Comparison of ENCODE assay signal across 8 cellular contexts in genomic region chrX:131827935-131828334, GRCh38.
DNase-seq lines count a peak whose midpoint lies in the region; ATAC-seq, FAIRE-seq and TF ChIP-seq lines count a peak whose summit lies in the region.

No MANE protein-coding gene starts in this region.

- H3K4me1 ChIP-seq in breast epithelium = no peaks in the 10 kb centered on the region
- peaks cover 30% of the 10 kb centered on the region for H3K4me1 ChIP-seq in Loucy (ENCODE audit: insufficient read depth, low read length, poor library complexity, severe bottlenecking)
- no peaks in the 10 kb centered on the region for H3K4me1 ChIP-seq in keratinocyte (ENCODE audit: control insufficient read depth, extremely low read depth, insufficient read depth, low read length)
- no peaks in the 10 kb centered on the region for H3K4me1 ChIP-seq in testis

- no peak for FAIRE-seq in keratinocyte (lab: Jason Lieb, UNC)

- H3K36me3 ChIP-seq in breast epithelium = no peaks in the 10 kb centered on the region
- H3K36me3 ChIP-seq in Loucy (ENCODE audit: insufficient read depth, low read length) = no peaks in the 10 kb centered on the region
- H3K36me3 ChIP-seq in keratinocyte (ENCODE audit: control insufficient read depth in 2 of 2, extremely low read depth in 1 of 2, insufficient read depth in 2 of 2, low read length in 2 of 2) = no peaks in the 10 kb centered on the region
- H3K36me3 ChIP-seq in testis (ENCODE audit: low read depth, missing control alignments) = no peaks in the 10 kb centered on the region

- no peaks in the 10 kb centered on the region for H3K9me3 ChIP-seq in breast epithelium
- no peaks in the 10 kb centered on the region for H3K9me3 ChIP-seq in Loucy (ENCODE audit: insufficient read depth, low read depth, low read length)
- no peaks in the 10 kb centered on the region for H3K9me3 ChIP-seq in keratinocyte (ENCODE audit: control insufficient read depth, low read depth, low read length)
- H3K9me3 ChIP-seq in testis = no peaks in the 10 kb centered on the region

- H3K9me2 ChIP-seq in Loucy (replicated peaks; ENCODE audit: low read depth, low read length) = no peaks in the 10 kb centered on the region

- WGBS in testis, 2 donors = 75 to 76% methylated on average over 2 of the region's 2 CpGs

- ATAC-seq in activated CD8-positive, alpha-beta T cell treated with anti-CD3 and anti-CD28 coated beads for 36 hours = peak; percentile 78

- DNase-seq in MCF 10A (ENCODE audit: unreplicated experiment) = peak; percentile 30
- DNase-seq in breast epithelium (ENCODE audit: low spot score in 2 of 2) = no peak
- DNase-seq in HEK293T (ENCODE audit: extremely low spot score) = no peak
- DNase-seq in activated CD8-positive, alpha-beta T cell treated with anti-CD3 and anti-CD28 coated beads for 36 hours = peak; percentile 62
- DNase-seq in keratinocyte (ENCODE audit: low read depth, low spot score) = no peak
- DNase-seq in epidermal melanocyte (ENCODE audit: insufficient read length, low spot score) = no peak
- no peak for DNase-seq in testis

- H3K4me3 ChIP-seq in breast epithelium = no peak overlapping the region
- H3K4me3 ChIP-seq in Loucy (ENCODE audit: low read length, poor library complexity, severe bottlenecking) = peak overlapping the region; percentile 99
- no peak overlapping the region for H3K4me3 ChIP-seq in keratinocyte (ENCODE audit: control insufficient read depth in 2 of 3, extremely low read depth in 1 of 3, insufficient read depth in 2 of 3, low read depth in 1 of 3, low read length in 3 of 3)
- no peak overlapping the region for H3K4me3 ChIP-seq in testis

- no peak overlapping the region for H3K4me3 Mint-ChIP-seq in MCF 10A (ENCODE audit: unreplicated experiment)
- H3K4me3 Mint-ChIP-seq in activated CD8-positive, alpha-beta T cell treated with anti-CD3 and anti-CD28 coated beads for 36 hours = peak overlapping the region; percentile 64

- H3K36me3 Mint-ChIP-seq in MCF 10A (ENCODE audit: insufficient read depth, unreplicated experiment) = no peaks in the 10 kb centered on the region
- H3K36me3 Mint-ChIP-seq in activated CD8-positive, alpha-beta T cell treated with anti-CD3 and anti-CD28 coated beads for 36 hours (ENCODE audit: low read depth) = peaks cover 8% of the 10 kb centered on the region

- H3K27me3 ChIP-seq in breast epithelium = peaks cover 0 to 8% of the 10 kb centered on the region in 2 donors
- H3K27me3 ChIP-seq in Loucy (ENCODE audit: insufficient read depth, low read length, poor library complexity, severe bottlenecking) = peaks cover 4% of the 10 kb centered on the region
- H3K27me3 ChIP-seq in keratinocyte (ENCODE audit: control insufficient read depth, extremely low read depth, insufficient read depth, low read length) = no peaks in the 10 kb centered on the region
- no peaks in the 10 kb centered on the region for H3K27me3 ChIP-seq in testis

- POLR2A ChIA-PET in MCF 10A (lab: Yijun Ruan, JAX) (interaction anchor here (0.5 kb wide), 1 partner anchor 127 kb away, joined by 4 read pairs; no protein-coding TSS in a partner anchor), HEK293T (lab: Yijun Ruan, JAX) (no interaction called here)
- POLR2A ChIA-PET in activated CD8-positive, alpha-beta T cell treated with anti-CD3 and anti-CD28 coated beads for 36 hours (lab: Charles Lee) = interaction anchor here (0.9 kb wide), 2 partner anchors 15 to 17 kb away, joined by 3 to 4 read pairs; no protein-coding TSS in a partner anchor

- H3K27ac Mint-ChIP-seq in MCF 10A (ENCODE audit: low read depth, unreplicated experiment) = no peak overlapping the region
- H3K27ac Mint-ChIP-seq in activated CD8-positive, alpha-beta T cell treated with anti-CD3 and anti-CD28 coated beads for 36 hours = peak overlapping the region; percentile 70

- H3K9ac ChIP-seq in Loucy (ENCODE audit: low read depth, low read length, poor library complexity, severe bottlenecking) (peak overlapping the region; percentile 99), keratinocyte (ENCODE audit: control insufficient read depth, extremely low read depth, insufficient read depth, low read length) (no peak overlapping the region)

- TF ChIP-seq CTCF in MCF 10A (IDR thresholded peaks at IDR 0.05; ENCODE audit: unreplicated experiment) = no peak
- TF ChIP-seq CTCF in breast epithelium (IDR thresholded peaks at IDR 0.05) = no peak
- TF ChIP-seq CTCF in Loucy (conservative IDR thresholded peaks at IDR 0.05; ENCODE audit: low read length) = peak; percentile 67
- peak; percentile 26 for TF ChIP-seq CTCF in activated CD8-positive, alpha-beta T cell treated with anti-CD3 and anti-CD28 coated beads for 36 hours (IDR thresholded peaks at IDR 0.05)
- peak; percentile 33 to 46 (median 34) for TF ChIP-seq CTCF in keratinocyte (optimal IDR thresholded peaks at IDR 0.05 in 1 of 3, IDR thresholded peaks at IDR 0.05 in 1 of 3, conservative IDR thresholded peaks at IDR 0.05 in 1 of 3; ENCODE audit: extremely low read depth in 1 of 3, insufficient read depth in 2 of 3, low read length in 3 of 3)
- no peak for TF ChIP-seq CTCF in testis (IDR thresholded peaks at IDR 0.05)

- dilution Hi-C loops in keratinocyte (cut with MboI; ENCODE audit: extremely low pct_ligation_motif_present, low sequenced_read_pairs) = no loop called here

- peaks cover 28% of the 10 kb centered on the region for H3K27me3 Mint-ChIP-seq in MCF 10A (ENCODE audit: insufficient read depth, unreplicated experiment)
- H3K27me3 Mint-ChIP-seq in activated CD8-positive, alpha-beta T cell treated with anti-CD3 and anti-CD28 coated beads for 36 hours = no peaks in the 10 kb centered on the region

- H3K79me2 ChIP-seq in Loucy (ENCODE audit: insufficient read depth, low read length) (peaks cover 74% of the 10 kb centered on the region), keratinocyte (ENCODE audit: control insufficient read depth, insufficient read depth, low read length) (no peaks in the 10 kb centered on the region)

- H3K4me1 Mint-ChIP-seq in MCF 10A (ENCODE audit: insufficient read depth, unreplicated experiment) = no peaks in the 10 kb centered on the region
- peaks cover 14% of the 10 kb centered on the region for H3K4me1 Mint-ChIP-seq in activated CD8-positive, alpha-beta T cell treated with anti-CD3 and anti-CD28 coated beads for 36 hours (ENCODE audit: low read depth)

- H3K9me3 Mint-ChIP-seq in MCF 10A (ENCODE audit: unreplicated experiment) = no peaks in the 10 kb centered on the region
- H3K9me3 Mint-ChIP-seq in activated CD8-positive, alpha-beta T cell treated with anti-CD3 and anti-CD28 coated beads for 36 hours = peaks cover 3% of the 10 kb centered on the region

- H2AFZ ChIP-seq in Loucy (ENCODE audit: low read length) = no peak overlapping the region
- H2AFZ ChIP-seq in keratinocyte (ENCODE audit: control insufficient read depth, low read length) = no peak overlapping the region

- H3K27ac ChIP-seq in breast epithelium (no peak overlapping the region), keratinocyte (ENCODE audit: control insufficient read depth, insufficient read depth, low read length) (no peak overlapping the region), testis (no peak overlapping the region)

- TF ChIP-seq POLR2A in breast epithelium (IDR thresholded peaks at IDR 0.05) (no peak), testis (IDR thresholded peaks at IDR 0.05) (no peak)

- no peaks in the 10 kb centered on the region for H3K9me1 ChIP-seq in keratinocyte (ENCODE audit: control insufficient read depth, extremely low read depth, insufficient read depth, low read length)

- CTCF ChIA-PET in MCF 10A (lab: Yijun Ruan, JAX) = interaction anchor here (0.5 to 1.0 kb wide), 3 partner anchors 14 to 384 kb away, joined by 3 to 5 read pairs (median 3); no protein-coding TSS in a partner anchor
- CTCF ChIA-PET in HEK293T (lab: Yijun Ruan, JAX) = interaction anchor here (0.7 to 0.9 kb wide), 2 partner anchors 370 to 393 kb away, joined by 3 to 5 read pairs; no protein-coding TSS in a partner anchor
- CTCF ChIA-PET in activated CD8-positive, alpha-beta T cell treated with anti-CD3 and anti-CD28 coated beads for 36 hours (lab: Charles Lee) = interaction anchor here (0.7 to 2.6 kb wide), 10 partner anchors 9 to 787 kb away, joined by 3 to 14 read pairs (median 4); partner anchors contain the start of genes RAP2C and STK26

- H3F3A ChIP-seq in Loucy (ENCODE audit: low read depth) = no peaks in the 10 kb centered on the region

- BruUV-seq in MCF 10A (replicated peaks; lab: Mats Ljungman, UMichigan) = no TSS peak

- intact Hi-C loops in MCF 10A (cut with micrococcal nuclease) = no loop called here
- intact Hi-C loops in breast epithelium (cut with DNase I; ENCODE audit: low total_unique reads) = loop anchor here (5.0 kb wide), 1 partner anchor 1279 kb away; no protein-coding TSS in a partner anchor
- intact Hi-C loops in activated CD8-positive, alpha-beta T cell treated with anti-CD3 and anti-CD28 coated beads for 36 hours (cut with micrococcal nuclease) = no loop called here
- intact Hi-C loops in testis (cut with DNase I; ENCODE audit: low total_unique reads) = no loop called here

- H4K20me1 ChIP-seq in Loucy (ENCODE audit: insufficient read depth, low read length, poor library complexity, severe bottlenecking) (peaks cover 36% of the 10 kb centered on the region), keratinocyte (ENCODE audit: control insufficient read depth, extremely low read depth, insufficient read depth, low read length) (no peaks in the 10 kb centered on the region)

- H3K4me2 ChIP-seq in Loucy (ENCODE audit: low read depth, low read length, poor library complexity, severe bottlenecking) (peak overlapping the region; percentile 86), keratinocyte (ENCODE audit: control insufficient read depth, extremely low read depth, insufficient read depth, low read depth, low read length) (no peak overlapping the region)

TF ChIP-seq in HEK293T, 16 proteins besides CTCF, POLR2A, EP300 and RAD21:
- no peak for TF ChIP-seq FOXA1 (IDR thresholded peaks at IDR 0.05)
- no peak for TF ChIP-seq FOXK2 (IDR thresholded peaks at IDR 0.05)
- peak; percentile 58; the same call in 1 of the 2 replicates for TF ChIP-seq ZNF384 (IDR thresholded peaks at IDR 0.05)
- TF ChIP-seq SP1 (IDR thresholded peaks at IDR 0.05) = no peak

Comparison
In these comparisons a context has a peak if more than half of its experiments do, and no peak if none do; other contexts are left out.
1. DNase-seq: peak in MCF 10A (single experiment) and activated CD8-positive, alpha-beta T cell treated with anti-CD3 and anti-CD28 coated beads for 36 hours (single experiment); none in breast epithelium (0 of 2), HEK293T (single experiment), keratinocyte (single experiment), epidermal melanocyte (single experiment) and testis (single experiment).
2. CTCF ChIP-seq: peak in Loucy (single experiment), activated CD8-positive, alpha-beta T cell treated with anti-CD3 and anti-CD28 coated beads for 36 hours (single experiment) and keratinocyte (3 of 3); none in MCF 10A (single experiment), breast epithelium (0 of 3) and testis (0 of 3).